In the genomic region with DNA sequence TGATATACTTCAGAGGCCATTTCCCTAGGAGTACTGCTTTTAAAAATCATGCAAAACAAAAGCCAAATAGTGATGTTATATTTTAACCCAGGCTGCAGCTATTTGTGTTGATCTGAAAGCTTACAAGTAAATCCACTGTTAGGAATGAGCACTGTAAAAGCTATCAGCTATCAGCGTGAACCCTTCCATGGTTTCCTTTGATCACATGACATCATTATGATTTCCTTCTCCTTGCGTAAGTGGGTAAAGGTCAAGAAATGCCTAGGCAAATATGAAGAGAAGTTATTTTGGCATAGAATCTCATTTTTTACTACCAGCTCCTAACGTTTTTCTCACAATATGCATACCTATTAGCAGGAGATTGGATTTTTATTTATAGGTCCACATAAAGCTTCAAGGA, we compare ENCODE assay signal across 32 cellular contexts. TPM values are rescaled to one million over a fixed set of nuclear protein-coding genes. Genes with fewer than 3 reads are reported as not detected.
DNase-seq lines count a peak whose midpoint lies in the region; ATAC-seq, FAIRE-seq and TF ChIP-seq lines count a peak whose summit lies in the region.
"Had no signal": no experiment of that assay in that cellular context is flagged by ENCODE, and none has a peak within 500 bp of the region (broad histone marks: within the 10 kb centered on the region; RNA-seq: fewer than 3 reads in every experiment).

No MANE protein-coding gene starts in this region.

- peak; percentile 67 for FAIRE-seq in A549 (lab: Jason Lieb, UNC)
- FAIRE-seq in GM19239 (lab: Jason Lieb, UNC): peak; percentile 86

- H3K27ac Mint-ChIP-seq in natural killer cell treated with Interleukin-12 subunit alpha and Interleukin-12 subunit beta and Interleukin-15 and Interleukin-18, amount 100 ng/mL, for 72 hours: no peak overlapping the region
- H3K27ac Mint-ChIP-seq: activated CD4-positive, alpha-beta T cell treated with anti-CD3 and anti-CD28 coated beads, Interleukin-2, amount 10 ng/mL, durations not matched to agents 7 days and 5 days; activated naive CD8-positive, alpha-beta T cell treated with anti-CD3 and anti-CD28 coated beads, Interleukin-2, amount 10 ng/mL, durations not matched to agents 7 days and 5 days; effector memory CD8-positive, alpha-beta T cell; immature natural killer cell; WTC11 had no signal

- TF ChIP-seq EP300 in A549 (IDR thresholded peaks at IDR 0.05): no peak

- no peaks in the 10 kb centered on the region for H3K27me3 Mint-ChIP-seq in natural killer cell treated with Interleukin-12 subunit alpha and Interleukin-12 subunit beta and Interleukin-15 and Interleukin-18, amount 100 ng/mL, for 72 hours
- H3K27me3 Mint-ChIP-seq: activated CD4-positive, alpha-beta T cell treated with anti-CD3 and anti-CD28 coated beads, Interleukin-2, amount 10 ng/mL, durations not matched to agents 7 days and 5 days; activated naive CD8-positive, alpha-beta T cell treated with anti-CD3 and anti-CD28 coated beads, Interleukin-2, amount 10 ng/mL, durations not matched to agents 7 days and 5 days; effector memory CD8-positive, alpha-beta T cell had no signal

- no peaks in the 10 kb centered on the region for H3K36me3 Mint-ChIP-seq in natural killer cell treated with Interleukin-12 subunit alpha and Interleukin-12 subunit beta and Interleukin-15 and Interleukin-18, amount 100 ng/mL, for 72 hours
- H3K36me3 Mint-ChIP-seq: WTC11 had no signal

- H3K4me3 ChIP-seq in A549: no peak overlapping the region
- H3K4me3 ChIP-seq in lower lobe of right lung: no peak overlapping the region
- H3K4me3 ChIP-seq: ascending aorta, BLaER1, cardiac muscle cell, SJCRH30 had no signal

- POLR2A ChIA-PET in A549 (lab: Yijun Ruan, JAX): no interaction called here

- TF ChIP-seq CTCF in A549 (IDR thresholded peaks at IDR 0.05) (no peak), lower lobe of right lung (IDR thresholded peaks at IDR 0.05) (no peak)

- no peak for TF ChIP-seq POLR2A in A549 (IDR thresholded peaks at IDR 0.05; ENCODE audit: low read length)

- peak overlapping the region; percentile 48 for H3K4me2 ChIP-seq in A549
- H3K4me2 ChIP-seq: BLaER1 had no signal

- H3K27ac ChIP-seq in A549 (no peak overlapping the region), substantia nigra (ENCODE audit: low read depth, low read length, poor library complexity, severe bottlenecking) (no peak overlapping the region), lower lobe of right lung (no peak overlapping the region)
- H3K27ac ChIP-seq: ascending aorta, BLaER1, cardiac muscle cell, SJCRH30 had no signal

- H3K36me3 ChIP-seq in lower lobe of right lung: no peaks in the 10 kb centered on the region
- H3K36me3 ChIP-seq: BLaER1, cardiac muscle cell, SJCRH30 had no signal

- CTCF ChIA-PET in A549 (lab: Yijun Ruan, JAX): interaction anchor here (1.5 kb wide), 1 partner anchor 27 kb away, joined by 3 read pairs; no protein-coding TSS in a partner anchor

- H3K4me3 Mint-ChIP-seq in natural killer cell treated with Interleukin-12 subunit alpha and Interleukin-12 subunit beta and Interleukin-15 and Interleukin-18, amount 100 ng/mL, for 72 hours: no peak overlapping the region
- H3K4me3 Mint-ChIP-seq: activated CD4-positive, alpha-beta T cell treated with anti-CD3 and anti-CD28 coated beads, Interleukin-2, amount 10 ng/mL, durations not matched to agents 7 days and 5 days; activated naive CD8-positive, alpha-beta T cell treated with anti-CD3 and anti-CD28 coated beads, Interleukin-2, amount 10 ng/mL, durations not matched to agents 7 days and 5 days; effector memory CD8-positive, alpha-beta T cell; immature natural killer cell; WTC11 had no signal

- no peaks in the 10 kb centered on the region for H3K9me3 Mint-ChIP-seq in natural killer cell treated with Interleukin-12 subunit alpha and Interleukin-12 subunit beta and Interleukin-15 and Interleukin-18, amount 100 ng/mL, for 72 hours
- H3K9me3 Mint-ChIP-seq: activated CD4-positive, alpha-beta T cell treated with anti-CD3 and anti-CD28 coated beads, Interleukin-2, amount 10 ng/mL, durations not matched to agents 7 days and 5 days; effector memory CD8-positive, alpha-beta T cell; immature natural killer cell; WTC11 had no signal

- H3K4me1 Mint-ChIP-seq in natural killer cell treated with Interleukin-12 subunit alpha and Interleukin-12 subunit beta and Interleukin-15 and Interleukin-18, amount 100 ng/mL, for 72 hours (ENCODE audit: low read depth in 2 of 2): no peaks in the 10 kb centered on the region
- H3K4me1 Mint-ChIP-seq: activated CD4-positive, alpha-beta T cell treated with anti-CD3 and anti-CD28 coated beads, Interleukin-2, amount 10 ng/mL, durations not matched to agents 7 days and 5 days; activated naive CD8-positive, alpha-beta T cell treated with anti-CD3 and anti-CD28 coated beads, Interleukin-2, amount 10 ng/mL, durations not matched to agents 7 days and 5 days; immature natural killer cell; WTC11 had no signal

- H3K27me3 ChIP-seq in lower lobe of right lung (ENCODE audit: low read depth): no peaks in the 10 kb centered on the region
- H3K27me3 ChIP-seq: ascending aorta, BLaER1, cardiac muscle cell, SJCRH30 had no signal

- H3K9me3 ChIP-seq in A549 (no peaks in the 10 kb centered on the region), lower lobe of right lung (no peaks in the 10 kb centered on the region)
- H3K9me3 ChIP-seq: ascending aorta, BLaER1, SJCRH30 had no signal

- TF ChIP-seq RAD21 in A549 (conservative IDR thresholded peaks at IDR 0.05 in 1 of 2, IDR thresholded peaks at IDR 0.05 in 1 of 2): no peak

- peak in 1 of 2 experiments; percentile 13 for DNase-seq in A549 (ENCODE audit: low read depth in 1 of 2, low spot score in 1 of 2)
- no peak for DNase-seq in GM19239 (ENCODE audit: insufficient read length, low spot score)
- peak; percentile 26 for DNase-seq in OCI-M1 (lab: John Stamatoyannopoulos, UW)
- no peak for DNase-seq in left colon
- no peak for DNase-seq in natural killer cell treated with Interleukin-12 subunit alpha and Interleukin-12 subunit beta and Interleukin-15 and Interleukin-18, amount 100 ng/mL, for 72 hours (ENCODE audit: low spot score)
- no peak for DNase-seq in substantia nigra (lab: John Stamatoyannopoulos, UW)
- no peak for DNase-seq in lower lobe of right lung
- no peak for DNase-seq in NCI-H345 (lab: John Stamatoyannopoulos, UW)
- DNase-seq: activated CD4-positive, alpha-beta T cell treated with anti-CD3 and anti-CD28 coated beads, Interleukin-2, amount 10 ng/mL, durations not matched to agents 7 days and 5 days; activated effector memory CD4-positive, alpha-beta T cell treated with Interleukin-2 at 50 U/mL for 16 hours; activated naive CD8-positive, alpha-beta T cell treated with anti-CD3 and anti-CD28 coated beads, Interleukin-2, amount 10 ng/mL, durations not matched to agents 7 days and 5 days; activated T-cell treated with anti-CD3 and anti-CD28 coated beads, Interleukin-2, amount 50 U/mL, for 1 hour; cortex of kidney; effector memory CD8-positive, alpha-beta T cell; erythroblast; immature natural killer cell; left cardiac atrium; mesendoderm; NCI-H1436; NCI-H446; NCI-H82; posterior cingulate gyrus; right cardiac atrium; SJCRH30; T-helper 9 cell had no signal

- ATAC-seq in A549 (no peak), left colon (peak; percentile 99), lower lobe of right lung (no peak)
- no peak for ATAC-seq in natural killer cell treated with Interleukin-12 subunit alpha and Interleukin-12 subunit beta and Interleukin-15 and Interleukin-18, amount 100 ng/mL, for 72 hours
- ATAC-seq: effector memory CD8-positive, alpha-beta T cell; left cardiac atrium; right cardiac atrium; WTC11 had no signal

- H3K4me1 ChIP-seq in A549: peaks cover 9% of the 10 kb centered on the region; the same call in 2 of the 3 replicates
- H3K4me1 ChIP-seq in lower lobe of right lung: no peaks in the 10 kb centered on the region
- H3K4me1 ChIP-seq: ascending aorta, BLaER1, SJCRH30 had no signal

- WGBS in A549 (ENCODE audit: missing lambda C conversion rate): 27% methylated on average over 3 of the region's 3 CpGs

- intact Hi-C loops in left colon (cut with DNase I, micrococcal nuclease) (no loop called here), lower lobe of right lung (cut with DNase I) (no loop called here)

TF ChIP-seq in A549, 52 proteins besides CTCF, POLR2A, EP300 and RAD21:
- TF ChIP-seq CEBPB (IDR thresholded peaks at IDR 0.05) (peak in 1 of 2 experiments; percentile 16; a peak in 1 of 4 replicates), JUNB (IDR thresholded peaks at IDR 0.05) (no peak), NPAS2 (CRISPR knock-in tag; IDR thresholded peaks at IDR 0.05; ENCODE audit: borderline replicate concordance) (no peak)
TF ChIP-seq in A549: peak in this region for 1.

RNA-seq across cellular contexts. Expression of gene CATSPERB, which starts 48.6 kb away (rescaled TPM):
- polyA plus RNA-seq in A549 (2011; rRNA removed) (0.05 and 0.09 TPM in 2 replicates), A549 (2017; fragmentation: RNase III; extraction: RNeasy Plus Mini Kit Qiagen cat#74134 plus additional on column Dnase treatment) (not detected in 3 replicates)
- not detected in 2 replicates for polyA plus RNA-seq in A549 (2012; cell fraction: cytosol; rRNA removed)
- not detected in 2 replicates for polyA plus RNA-seq in A549 (2012; cell fraction: nucleus; rRNA removed)
- not detected in 2 replicates for polyA minus RNA-seq in A549 (2011; rRNA and poly(A)+ RNA removed)
- total RNA-seq in left colon (1 to 10 TPM; 3.9 to 9.8 TPM), lower lobe of right lung (2.8 TPM)
- total RNA-seq in natural killer cell treated with Interleukin-12 subunit alpha and Interleukin-12 subunit beta and Interleukin-15 and Interleukin-18, amount 100 ng/mL, for 72 hours: under 1 TPM in 1 of 2 donors, not detected in 1; 0.70 TPM
- total RNA-seq: cardiac muscle cell, glomerular endothelial cell, RPMI7951, SJCRH30 had no signal
- polyA plus RNA-seq: AG04450, cardiac muscle cell had no signal
